ENCODE assay signal across 16 cellular contexts in the genomic region with DNA sequence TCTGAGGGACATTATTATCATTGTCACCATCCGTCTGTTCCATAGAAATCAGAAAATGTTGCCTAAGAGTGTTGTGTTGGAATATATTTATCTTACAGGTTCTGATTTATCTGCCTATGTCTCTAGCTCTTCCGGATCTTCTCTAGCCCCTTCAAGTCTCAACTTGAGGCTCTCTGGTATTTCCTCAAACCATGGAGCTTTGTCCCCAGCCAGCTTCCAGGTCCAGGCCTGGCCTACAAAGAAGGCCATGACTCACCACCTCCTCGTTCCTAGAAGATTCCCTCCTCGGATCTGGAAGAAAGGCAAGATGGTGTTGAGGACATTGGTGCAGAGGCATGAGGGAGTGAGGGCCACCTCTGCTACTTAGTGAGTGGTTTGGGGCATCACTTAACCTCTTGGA.
DNase-seq lines count a peak whose midpoint lies in the region; ATAC-seq and TF ChIP-seq lines count a peak whose summit lies in the region.
"Had no signal": no experiment of that assay in that cellular context is flagged by ENCODE, and none has a peak within 500 bp of the region (broad histone marks: within the 10 kb centered on the region; RNA-seq: fewer than 3 reads in every experiment).

No MANE protein-coding gene starts in this region.

- H2AK5ac ChIP-seq in mesenchymal stem cell (ENCODE audit: low read length, severe bottlenecking): no peak overlapping the region

- H3K4me1 ChIP-seq in GM23248 (ENCODE audit: insufficient read depth): no peaks in the 10 kb centered on the region
- H3K4me1 ChIP-seq in RWPE2 (ENCODE audit: insufficient read depth, poor library complexity, severe bottlenecking): peaks cover 7% of the 10 kb centered on the region
- peaks cover 4% of the 10 kb centered on the region for H3K4me1 ChIP-seq in mesenchymal stem cell (ENCODE audit: control insufficient read depth, insufficient read depth, low read depth, low read length)

- H3K9ac ChIP-seq in GM23248 (no peak overlapping the region), mesenchymal stem cell (ENCODE audit: low read length) (no peak overlapping the region)
- H3K9ac ChIP-seq: BLaER1 treated with 17β-estradiol and CSF1 and Interleukin-3, amounts not matched to agents 10 nM and 100 nM had no signal

- no peak overlapping the region for H2BK5ac ChIP-seq in mesenchymal stem cell (ENCODE audit: low read depth, low read length, poor library complexity, severe bottlenecking)

- no peak overlapping the region for H3K4me3 ChIP-seq in GM23248
- H3K4me3 ChIP-seq in RWPE2 (ENCODE audit: severe bottlenecking): no peak overlapping the region
- no peak overlapping the region for H3K4me3 ChIP-seq in epithelial cell of esophagus (ENCODE audit: low read length)
- H3K4me3 ChIP-seq in mesenchymal stem cell (ENCODE audit: insufficient read depth in 1 of 2, low read depth in 1 of 2, low read length in 2 of 2): no peak overlapping the region
- H3K4me3 ChIP-seq: BLaER1 treated with 17β-estradiol and CSF1 and Interleukin-3, amounts not matched to agents 10 nM and 100 nM had no signal

- no peaks in the 10 kb centered on the region for H3K79me2 ChIP-seq in GM23248 (ENCODE audit: insufficient read depth)

- H3K9me3 ChIP-seq in GM23248 (ENCODE audit: low read depth) (no peaks in the 10 kb centered on the region), RWPE2 (ENCODE audit: severe bottlenecking) (peaks cover 1% of the 10 kb centered on the region), mesenchymal stem cell (ENCODE audit: control insufficient read depth, low read length) (no peaks in the 10 kb centered on the region)

- no peaks in the 10 kb centered on the region for H3F3A ChIP-seq in GM23248 (ENCODE audit: insufficient read depth)

- H3K27me3 ChIP-seq in GM23248 (replicated peaks; ENCODE audit: insufficient read depth) (no peaks in the 10 kb centered on the region), RWPE2 (ENCODE audit: insufficient read depth, poor library complexity, severe bottlenecking) (no peaks in the 10 kb centered on the region), mesenchymal stem cell (ENCODE audit: control insufficient read depth in 1 of 2, insufficient read depth in 1 of 2, low read length in 2 of 2) (no peaks in the 10 kb centered on the region)

- 59 to 66% methylated on average over 4 of the region's 4 CpGs for WGBS in GM23248 (ENCODE audit: low coverage in 1 of 2, low lambda C conversion rate in 2 of 2, missing lambda C conversion rate in 2 of 2), 2 experiments
- WGBS in mesenchymal stem cell: 85% methylated on average over 3 of the region's 4 CpGs

- no peak overlapping the region for H3K18ac ChIP-seq in mesenchymal stem cell (ENCODE audit: low read depth in 1 of 2, low read length in 2 of 2)

- H2BK15ac ChIP-seq in mesenchymal stem cell (ENCODE audit: low read depth, poor library complexity, severe bottlenecking): no peak overlapping the region

- ATAC-seq in RWPE2 (ENCODE audit: low read depth): peak; percentile 51; the same call in 2 of the 3 replicates
- no peak for ATAC-seq in GM21515 (IDR thresholded peaks at IDR 0.05; ENCODE audit: unreplicated experiment)
- ATAC-seq: CD8-positive, alpha-beta T cell; HepG2 had no signal

- H3K79me1 ChIP-seq in mesenchymal stem cell (replicated peaks; ENCODE audit: low read length, poor library complexity, severe bottlenecking): no peaks in the 10 kb centered on the region

- H3K23ac ChIP-seq in mesenchymal stem cell (ENCODE audit: low read length in 2 of 2): no peak overlapping the region

- in situ Hi-C loops in GM23248 (cut with MboI): no loop called here

- no peak overlapping the region for H4K8ac ChIP-seq in mesenchymal stem cell (ENCODE audit: low read length)

- no peak overlapping the region for H3K4me2 ChIP-seq in GM23248 (ENCODE audit: unreplicated experiment)
- no peak overlapping the region for H3K4me2 ChIP-seq in mesenchymal stem cell (ENCODE audit: low read length, poor library complexity, severe bottlenecking)
- H3K4me2 ChIP-seq: BLaER1 treated with 17β-estradiol and CSF1 and Interleukin-3, amounts not matched to agents 10 nM and 100 nM had no signal

- no peak overlapping the region for H3K4ac ChIP-seq in mesenchymal stem cell (ENCODE audit: low read depth in 1 of 2, low read length in 2 of 2)

- H3K36me3 ChIP-seq in GM23248 (ENCODE audit: low read depth) (no peaks in the 10 kb centered on the region), RWPE2 (ENCODE audit: low read depth) (no peaks in the 10 kb centered on the region), mesenchymal stem cell (ENCODE audit: control insufficient read depth in 1 of 2, insufficient read depth in 2 of 2, low read depth in 1 of 2, low read length in 2 of 2) (no peaks in the 10 kb centered on the region)
- H3K36me3 ChIP-seq: BLaER1 treated with 17β-estradiol and CSF1 and Interleukin-3, amounts not matched to agents 10 nM and 100 nM had no signal

- H3K9me2 ChIP-seq in GM23248 (ENCODE audit: insufficient read depth): peaks cover 3% of the 10 kb centered on the region; the same call in 1 of the 2 replicates

- DNase-seq in GM23248 (peak; percentile 20), RWPE2 (ENCODE audit: low spot score) (no peak), epithelial cell of esophagus (ENCODE audit: low read depth) (peak; percentile 70), mesenchymal stem cell (no peak), globus pallidus (ENCODE audit: low spot score) (no peak), NCI-H510A (lab: John Stamatoyannopoulos, UW) (no peak)
- no peak for DNase-seq in activated CD4-positive, alpha-beta T cell treated with anti-CD3 and anti-CD28 coated beads for 1 hour
- DNase-seq: Calu3; CD8-positive, alpha-beta T cell; DMS53; DND-41; GOT3; H9 had no signal

- no peaks in the 10 kb centered on the region for H4K20me1 ChIP-seq in GM23248 (ENCODE audit: insufficient read depth)
- H4K20me1 ChIP-seq: BLaER1 treated with 17β-estradiol and CSF1 and Interleukin-3, amounts not matched to agents 10 nM and 100 nM had no signal

- H3K27ac ChIP-seq in GM23248 (no peak overlapping the region), RWPE2 (ENCODE audit: poor library complexity, severe bottlenecking) (peak overlapping the region; percentile 15), mesenchymal stem cell (ENCODE audit: low read length, poor library complexity, severe bottlenecking) (no peak overlapping the region)
- H3K27ac ChIP-seq: BLaER1 treated with 17β-estradiol and CSF1 and Interleukin-3, amounts not matched to agents 10 nM and 100 nM had no signal

- no peak overlapping the region for H2BK12ac ChIP-seq in mesenchymal stem cell (ENCODE audit: low read length in 2 of 2)

- no peak overlapping the region for H3K14ac ChIP-seq in mesenchymal stem cell (ENCODE audit: low read length in 2 of 2)

- no peak overlapping the region for H4K91ac ChIP-seq in mesenchymal stem cell (ENCODE audit: low read length)

- H2BK120ac ChIP-seq in mesenchymal stem cell (ENCODE audit: low read depth, low read length): no peak overlapping the region

- TF ChIP-seq CTCF in RWPE2 (IDR thresholded peaks at IDR 0.05; ENCODE audit: poor library complexity, severe bottlenecking) (no peak), epithelial cell of esophagus (IDR thresholded peaks at IDR 0.05; ENCODE audit: insufficient read depth, low read depth, low read length, missing control alignments) (no peak)

- H2AFZ ChIP-seq in GM23248 (no peak overlapping the region), mesenchymal stem cell (ENCODE audit: low read depth, low read length) (peak overlapping the region; percentile 18)

Comparison
In these comparisons a context has a peak if more than half of its experiments do, and no peak if none do; other contexts are left out.
1. DNase-seq: peak in GM23248 (single experiment) and epithelial cell of esophagus (single experiment); none in RWPE2 (single experiment), mesenchymal stem cell (single experiment), activated CD4-positive, alpha-beta T cell treated with anti-CD3 and anti-CD28 coated beads for 1 hour (single experiment), globus pallidus (single experiment) and NCI-H510A (single experiment).